In the genomic region with DNA sequence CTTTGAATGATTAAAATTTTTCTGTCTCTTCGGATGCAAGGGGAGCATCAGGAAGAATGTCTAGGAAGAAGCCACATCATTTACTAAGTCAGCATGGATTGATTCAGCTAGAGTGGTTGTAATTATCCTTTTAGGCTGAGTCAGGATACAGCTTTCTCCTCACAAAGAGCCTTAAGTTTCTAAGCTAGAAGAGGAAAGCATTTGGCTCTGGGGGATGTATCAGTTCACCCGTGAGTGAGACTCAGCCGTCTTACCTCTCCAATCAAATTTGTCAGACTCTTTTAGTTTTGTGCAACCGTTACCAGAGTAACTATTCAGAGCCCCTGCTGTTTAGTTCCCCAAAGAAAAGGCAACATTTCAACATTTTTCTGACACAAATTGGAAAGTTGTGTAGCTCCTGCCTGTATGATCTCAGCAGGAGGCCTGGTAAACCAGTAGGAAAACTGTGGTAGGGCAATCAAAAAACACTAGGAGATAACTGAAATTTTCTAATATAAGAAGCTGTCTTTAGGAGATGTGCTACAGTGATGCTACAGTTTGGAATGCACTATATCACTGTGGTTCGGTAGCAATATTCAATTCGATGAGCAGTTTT, we compare ENCODE assay signal across 27 cellular contexts.
DNase-seq lines count a peak whose midpoint lies in the region; ATAC-seq, FAIRE-seq and TF ChIP-seq lines count a peak whose summit lies in the region.
"Had no signal": no experiment of that assay in that cellular context is flagged by ENCODE, and none has a peak within 500 bp of the region (broad histone marks: within the 10 kb centered on the region; RNA-seq: fewer than 3 reads in every experiment).

No MANE protein-coding gene starts in this region.

- no peak for FAIRE-seq in H54 (lab: Jason Lieb, UNC)
- FAIRE-seq: G401.6 had no signal

- ATAC-seq in GM19351 (IDR thresholded peaks at IDR 0.05; ENCODE audit: unreplicated experiment) (no peak), HG03159 (IDR thresholded peaks at IDR 0.05; ENCODE audit: unreplicated experiment) (no peak)
- ATAC-seq: activated CD4-positive, alpha-beta T cell treated with anti-CD3 and anti-CD28 coated beads for 36 hours; activated CD8-positive, alpha-beta T cell treated with anti-CD3 and anti-CD28 coated beads, Interleukin-2, amount 10 ng/mL, durations not matched to agents 7 days and 5 days; activated T-helper 17 cell treated with anti-CD3 and anti-CD28 coated beads, Interleukin-2, amount 50 U/mL, for 72 hours; esophagus mucosa; foreskin keratinocyte; heart left ventricle; left cardiac atrium; right cardiac atrium had no signal

- no peak for TF ChIP-seq POLR2A in H54 (IDR thresholded peaks at IDR 0.05; ENCODE audit: low read depth, low read length)

- DNase-seq in H54 (ENCODE audit: insufficient read length, low spot score) (peak; percentile 1), astrocyte of the hippocampus (ENCODE audit: low read depth, low spot score) (peak; percentile 39), iPS-NIHi11 (ENCODE audit: low spot score) (peak; percentile 37), retina (peak; percentile 74), inferior parietal cortex (ENCODE audit: extremely low spot score) (no peak), GM19238 (ENCODE audit: insufficient read length, low spot score) (no peak)
- DNase-seq: activated CD4-positive, alpha-beta T cell treated with anti-CD3 and anti-CD28 coated beads for 36 hours; activated CD8-positive, alpha-beta T cell treated with anti-CD3 and anti-CD28 coated beads, Interleukin-2, amount 10 ng/mL, durations not matched to agents 7 days and 5 days; caudate nucleus; foreskin keratinocyte; heart left ventricle; left cardiac atrium; MM.1S; NCI-H1105 treated with DMSO at 0.1 percent for 48 hours; NCI-H187 treated with DMSO at 0.1 percent for 48 hours; NCI-H2171 treated with DMSO at 0.1 percent for 48 hours; Peyer's patch; posterior cingulate gyrus; right cardiac atrium; SHP77; stimulated activated CD4-positive, alpha-beta T cell treated with anti-CD3 and anti-CD28 coated beads, Interleukin-1b, Interleukin-23, amount 100 ng/mL, for 48 hours; testis had no signal

Comparison
In these comparisons a context has a peak if more than half of its experiments do, and no peak if none do; other contexts are left out.
1. DNase-seq: peak in H54 (single experiment), astrocyte of the hippocampus (single experiment), iPS-NIHi11 (single experiment) and retina (single experiment); none in inferior parietal cortex (single experiment) and GM19238 (single experiment).